ENCODE assay signal across 24 cellular contexts in genomic region chr10:3619276-3619675, GRCh38.
"Had no signal": no experiment of that assay in that cellular context is flagged by ENCODE, and none has a peak within 500 bp of the region (broad histone marks: within the 10 kb centered on the region; RNA-seq: fewer than 3 reads in every experiment).

No MANE protein-coding gene starts in this region.

- H3K4me1 ChIP-seq: breast epithelium, right lobe of liver had no signal

- H3K36me3 ChIP-seq: breast epithelium, esophagus muscularis mucosa, right lobe of liver, tibial artery had no signal

- ATAC-seq: activated CD4-positive, alpha-beta T cell treated with anti-CD3 and anti-CD28 coated beads for 36 hours; activated T-cell treated with anti-CD3 and anti-CD28 coated beads, Interleukin-2, amount 50 U/mL, for 72 hours; effector memory CD8-positive, alpha-beta T cell; right lobe of liver; stimulated activated effector memory CD8-positive, alpha-beta T cell treated with anti-CD3 and anti-CD28 coated beads, Interleukin-12 subunit alpha, Interleukin-12 subunit beta, amount 100 ng/mL, for 72 hours; stimulated activated naive CD8-positive, alpha-beta T cell treated with anti-CD3 and anti-CD28 coated beads, Interleukin-15, amount 100 ng/mL, for 72 hours; WTC11 had no signal

- H3K27me3 ChIP-seq: breast epithelium, dorsolateral prefrontal cortex, esophagus muscularis mucosa, right lobe of liver, tibial artery had no signal

- H3K4me3 ChIP-seq: breast epithelium, dorsolateral prefrontal cortex, esophagus muscularis mucosa, right lobe of liver, tibial artery had no signal

- H3K27ac ChIP-seq: breast epithelium, dorsolateral prefrontal cortex, esophagus muscularis mucosa, right lobe of liver, tibial artery had no signal

- H3K9me3 ChIP-seq: breast epithelium, right lobe of liver, tibial artery had no signal

- DNase-seq: activated CD4-positive, alpha-beta T cell treated with anti-CD3 and anti-CD28 coated beads for 36 hours; activated CD4-positive, alpha-beta T cell treated with anti-CD3 and anti-CD28 coated beads, Interleukin-2, amount 50 U/mL, for 48 hours; activated effector memory CD4-positive, alpha-beta T cell treated with Interleukin-2 at 50 U/mL for 16 hours; activated naive CD4-positive, alpha-beta T cell treated with anti-CD3 and anti-CD28 coated beads for 36 hours; activated naive CD8-positive, alpha-beta T cell treated with anti-CD3 and anti-CD28 coated beads, Interleukin-2, amount 10 ng/mL, durations not matched to agents 7 days and 5 days; activated T-cell treated with anti-CD3 and anti-CD28 coated beads, Interleukin-2, amount 50 U/mL, for 72 hours; amniotic stem cell; dorsolateral prefrontal cortex; effector memory CD8-positive, alpha-beta T cell; hippocampal formation; nephron progenitor cell; occipital lobe; right lobe of liver; small intestine; stimulated activated CD4-positive, alpha-beta T cell treated with anti-CD3 and anti-CD28 coated beads, Interleukin-2, amount 100 ng/mL, for 24 hours; stimulated activated naive CD8-positive, alpha-beta T cell treated with anti-CD3 and anti-CD28 coated beads, Interleukin-15, amount 100 ng/mL, for 72 hours; T1000; tibial artery had no signal

- FAIRE-seq: colon, frontal cortex, small intestine had no signal
